Comparison of ENCODE assay signal across 1 cellular context in genomic region chr11:26632691-26633159, GRCh38.
TF ChIP-seq lines count a peak whose summit lies in the region.

No MANE protein-coding gene starts in this region.

TF ChIP-seq in GM23338, 12 proteins besides CTCF, POLR2A, EP300 and RAD21 (continued from another document):
- TF ChIP-seq ZNF462 (CRISPR knock-in tag; IDR thresholded peaks at IDR 0.05) (no peak), EZH2phosphoT487 (IDR thresholded peaks at IDR 0.05; ENCODE audit: unreplicated experiment) (no peak)
TF ChIP-seq in GM23338: peak in this region for 0.
